10 cellular contexts compared by ENCODE assay signal in genomic region chr11:48002565-48002964, GRCh38. TPM values are rescaled to one million over a fixed set of nuclear protein-coding genes. Genes with fewer than 3 reads are reported as not detected.
A peak's percentile ranks its signal among the peaks of the same experiment; 100 is the strongest.
DNase-seq lines count a peak whose midpoint lies in the region; ATAC-seq, FAIRE-seq and TF ChIP-seq lines count a peak whose summit lies in the region.
"Had no signal": no experiment of that assay in that cellular context is flagged by ENCODE, and none has a peak within 500 bp of the region (broad histone marks: within the 10 kb centered on the region; RNA-seq: fewer than 3 reads in every experiment).

No MANE protein-coding gene starts in this region.

- TF ChIP-seq EP300 in GM12878 (IDR thresholded peaks at IDR 0.05; ENCODE audit: borderline replicate concordance in 1 of 2, control insufficient read depth in 1 of 2, low read depth in 2 of 2, low read length in 2 of 2): no peak

- peak overlapping the region; percentile 66 for H3K4me3 Mint-ChIP-seq in activated T-cell treated with anti-CD3 and anti-CD28 coated beads, Interleukin-2, amount 50 U/mL, for 24 hours
- H3K4me3 Mint-ChIP-seq in stimulated activated naive B cell treated with anti-CD40 and anti-IgM and Interleukin-4, amounts not matched to agents 10 μg/mL and 1 μg/mL and 100 μg/mL, for 72 hours: peak overlapping the region; percentile 31 to 53

- RAD21 ChIA-PET in GM12878 (lab: Charles Lee; ENCODE audit: unreplicated experiment): no interaction called here

- intact Hi-C loops in GM12878 (cut with micrococcal nuclease; ENCODE audit: unreplicated experiment): loop anchor here (10.0 kb wide), 1 partner anchor 148 kb away; no protein-coding TSS in a partner anchor

- WGBS in GM12878 (ENCODE audit: insufficient coverage, insufficient replicate concordance, low lambda C conversion rate, missing lambda C conversion rate): 92% methylated on average over 4 of the region's 4 CpGs

- no peaks in the 10 kb centered on the region for H4K20me1 ChIP-seq in GM12878 (ENCODE audit: control insufficient read depth, insufficient read depth)

- peak overlapping the region; percentile 97 for H3K27ac Mint-ChIP-seq in activated T-cell treated with anti-CD3 and anti-CD28 coated beads, Interleukin-2, amount 50 U/mL, for 24 hours
- H3K27ac Mint-ChIP-seq in stimulated activated naive B cell treated with anti-CD40 and anti-IgM and Interleukin-4, amounts not matched to agents 10 μg/mL and 1 μg/mL and 100 μg/mL, for 72 hours: peak overlapping the region; percentile 86

- ATAC-seq in GM12878: no peak
- no peak for ATAC-seq in stimulated activated naive B cell treated with anti-CD40 and anti-IgM and Interleukin-4, amounts not matched to agents 10 μg/mL and 1 μg/mL and 100 μg/mL, for 72 hours (replicated peaks)
- ATAC-seq in HG02763 (IDR thresholded peaks at IDR 0.05; ENCODE audit: unreplicated experiment): no peak

- H3K4me3 ChIP-seq in GM12878: no peak overlapping the region

- no peak overlapping the region for H3K4me2 ChIP-seq in GM12878 (ENCODE audit: control insufficient read depth, insufficient read depth)

- H3K36me3 Mint-ChIP-seq in activated T-cell treated with anti-CD3 and anti-CD28 coated beads, Interleukin-2, amount 50 U/mL, for 24 hours (ENCODE audit: low read depth): peaks cover 9% of the 10 kb centered on the region
- no peaks in the 10 kb centered on the region for H3K36me3 Mint-ChIP-seq in stimulated activated naive B cell treated with anti-CD40 and anti-IgM and Interleukin-4, amounts not matched to agents 10 μg/mL and 1 μg/mL and 100 μg/mL, for 72 hours

- no peaks in the 10 kb centered on the region for H3K27me3 ChIP-seq in GM12878 (replicated peaks in 1 of 2; ENCODE audit: control insufficient read depth in 2 of 2, insufficient read depth in 2 of 2, low read length in 1 of 2)

- in situ Hi-C loops in GM12878 (cut with MboI): no loop called here

- no peak for TF ChIP-seq RAD21 in GM12878 (IDR thresholded peaks at IDR 0.05; ENCODE audit: insufficient read depth, low read depth, low read length)

- no peak overlapping the region for H2AFZ ChIP-seq in GM12878 (ENCODE audit: control insufficient read depth, low read depth, low read length)

- H3K27me3 Mint-ChIP-seq in activated T-cell treated with anti-CD3 and anti-CD28 coated beads, Interleukin-2, amount 50 U/mL, for 24 hours: no peaks in the 10 kb centered on the region
- no peaks in the 10 kb centered on the region for H3K27me3 Mint-ChIP-seq in stimulated activated naive B cell treated with anti-CD40 and anti-IgM and Interleukin-4, amounts not matched to agents 10 μg/mL and 1 μg/mL and 100 μg/mL, for 72 hours

- BruUV-seq in GM12878 (replicated peaks; lab: Mats Ljungman, UMichigan): no TSS peak

- DNase-seq in activated T-cell treated with anti-CD3 and anti-CD28 coated beads, Interleukin-2, amount 50 U/mL, for 24 hours: no peak
- DNase-seq in activated T-cell treated with anti-CD3 and anti-CD28 coated beads, Interleukin-2, amount 50 U/mL, for 1 hour: no peak
- DNase-seq in NCI-H524 (lab: John Stamatoyannopoulos, UW) (peak; percentile 56 to 74), GM12878 (ENCODE audit: low read depth, low spot score) (no peak), superior temporal gyrus (ENCODE audit: extremely low spot score) (no peak)
- DNase-seq in stimulated activated naive B cell treated with anti-CD40 and anti-IgM and Interleukin-4, amounts not matched to agents 10 μg/mL and 1 μg/mL and 100 μg/mL, for 72 hours: no peak
- no peak for DNase-seq in stimulated activated CD4-positive, alpha-beta T cell treated with anti-CD3 and anti-CD28 coated beads, Interleukin-2, amount 100 ng/mL, for 24 hours
- DNase-seq: NCI-H1436 had no signal

- CTCF ChIA-PET in GM12878 (lab: Yijun Ruan, JAX): no interaction called here

- no peak for FAIRE-seq in GM12878 (lab: Jason Lieb, UNC)
- FAIRE-seq: H1 had no signal

- H3K9ac ChIP-seq in GM12878 (ENCODE audit: control insufficient read depth, insufficient read depth, low read length): peak overlapping the region; percentile 45; the same call in 1 of the 2 replicates

- peak overlapping the region; percentile 73 for H3K27ac ChIP-seq in GM12878 (ENCODE audit: control insufficient read depth, insufficient read depth)

- H3K36me3 ChIP-seq in GM12878 (ENCODE audit: control insufficient read depth in 2 of 2, insufficient read depth in 2 of 2, low read length in 1 of 2): no peaks in the 10 kb centered on the region

- peaks cover 75% of the 10 kb centered on the region for H3K4me1 ChIP-seq in GM12878 (ENCODE audit: control insufficient read depth, insufficient read depth, low read length)

- no peaks in the 10 kb centered on the region for H3K9me3 ChIP-seq in GM12878 (replicated peaks; ENCODE audit: control insufficient read depth, insufficient read depth, low read length)

- POLR2A ChIA-PET in GM12878 (lab: Charles Lee): no interaction called here

- H3K4me1 Mint-ChIP-seq in activated T-cell treated with anti-CD3 and anti-CD28 coated beads, Interleukin-2, amount 50 U/mL, for 24 hours (ENCODE audit: low read depth): peaks cover 90% of the 10 kb centered on the region
- H3K4me1 Mint-ChIP-seq in stimulated activated naive B cell treated with anti-CD40 and anti-IgM and Interleukin-4, amounts not matched to agents 10 μg/mL and 1 μg/mL and 100 μg/mL, for 72 hours: peaks cover 50 to 84% of the 10 kb centered on the region in 2 donors

- SMC1A ChIA-PET in GM12878 (lab: Charles Lee; ENCODE audit: uncharacterized antibody, unreplicated experiment): interaction anchor here (1.5 to 2.9 kb wide), 2 partner anchors 41 to 105 kb away, joined by 4 to 10 read pairs; no protein-coding TSS in a partner anchor

- peaks cover 55% of the 10 kb centered on the region for H3K79me2 ChIP-seq in GM12878 (ENCODE audit: control insufficient read depth, insufficient read depth, low read length)

- no peak for TF ChIP-seq CTCF in GM12878 (IDR thresholded peaks at IDR 0.05 in 2 of 3, conservative IDR thresholded peaks at IDR 0.05 in 1 of 3; ENCODE audit: control insufficient read depth in 2 of 3, extremely low read depth in 1 of 3, insufficient read depth in 1 of 3, low read depth in 3 of 3, low read length in 3 of 3)

- H3K9me3 Mint-ChIP-seq in activated T-cell treated with anti-CD3 and anti-CD28 coated beads, Interleukin-2, amount 50 U/mL, for 24 hours: no peaks in the 10 kb centered on the region
- H3K9me3 Mint-ChIP-seq in stimulated activated naive B cell treated with anti-CD40 and anti-IgM and Interleukin-4, amounts not matched to agents 10 μg/mL and 1 μg/mL and 100 μg/mL, for 72 hours: no peaks in the 10 kb centered on the region

- TF ChIP-seq POLR2A in GM12878 (IDR thresholded peaks at IDR 0.05; ENCODE audit: low read depth, low read length): no peak

TF ChIP-seq in GM12878, 131 proteins besides CTCF, POLR2A, EP300 and RAD21 (continues in another document):
- no peak for TF ChIP-seq CREM (IDR thresholded peaks at IDR 0.05; ENCODE audit: low read depth)
- no peak for TF ChIP-seq EED (IDR thresholded peaks at IDR 0.05; ENCODE audit: low read depth)
- TF ChIP-seq MYB (IDR thresholded peaks at IDR 0.05; ENCODE audit: borderline replicate concordance, low read depth, low read length): no peak
- TF ChIP-seq CREB1 (IDR thresholded peaks at IDR 0.05; ENCODE audit: low read depth): no peak
- TF ChIP-seq YBX1 (IDR thresholded peaks at IDR 0.05): no peak
- no peak for TF ChIP-seq SREBF1 (IDR thresholded peaks at IDR 0.05; ENCODE audit: low read length)
- TF ChIP-seq IRF5 (IDR thresholded peaks at IDR 0.05; ENCODE audit: borderline replicate concordance): no peak
- no peak for TF ChIP-seq SPI1 (IDR thresholded peaks at IDR 0.05; ENCODE audit: borderline replicate concordance, insufficient read depth, low read depth, low read length)
- TF ChIP-seq SIN3A (IDR thresholded peaks at IDR 0.05; ENCODE audit: low read depth, low read length): no peak
- no peak for TF ChIP-seq ESRRA (IDR thresholded peaks at IDR 0.05; ENCODE audit: low read length)
- TF ChIP-seq HCFC1 (IDR thresholded peaks at IDR 0.05; ENCODE audit: low read length): no peak
- no peak for TF ChIP-seq BCL11A (IDR thresholded peaks at IDR 0.05; ENCODE audit: low read depth, low read length)
- no peak for TF ChIP-seq SRF (IDR thresholded peaks at IDR 0.05; ENCODE audit: low read depth in 2 of 2, low read length in 2 of 2)
- TF ChIP-seq SUZ12 (IDR thresholded peaks at IDR 0.05; ENCODE audit: unreplicated experiment): no peak
- TF ChIP-seq ZNF24 (IDR thresholded peaks at IDR 0.05): no peak
- no peak for TF ChIP-seq SREBF2 (IDR thresholded peaks at IDR 0.05; ENCODE audit: low read length)

RNA-seq across cellular contexts. Expression of gene PTPRJ, which starts 22.2 kb away (rescaled TPM):
- 26.1 and 28.1 TPM in 2 replicates for total RNA-seq in GM12878 (2013; cell fraction: nucleolus; rRNA removed)
- 10.3 and 11.6 TPM in 2 replicates for total RNA-seq in GM12878 (2014; rRNA removed)
- total RNA-seq in GM12878 (2014; rRNA removed; fragmentation: Illumina TruSeq; extraction: Trizol): 13.5 and 14.2 TPM in 2 replicates
- 21.0 and 22.4 TPM in 2 replicates for total RNA-seq in GM12878 (2021)
- polyA plus RNA-seq in GM12878 (2011; ENCODE audit: low read depth): 4.1 TPM
- polyA plus RNA-seq in GM12878 (2011; rRNA removed): 0.22 and 0.37 TPM in 2 replicates
- 0.10 and 0.15 TPM in 2 replicates for polyA plus RNA-seq in GM12878 (2011; cell fraction: cytosol; rRNA removed)
- 0.15 and 0.34 TPM in 2 replicates for polyA plus RNA-seq in GM12878 (2011; cell fraction: nucleus; rRNA removed)
- 5.8 and 6.2 TPM in 2 replicates for polyA plus RNA-seq in GM12878 (2012)
- 11.0 and 11.7 TPM in 2 replicates for polyA plus RNA-seq in GM12878 (2014; fragmentation: Illumina TruSeq; extraction: Trizol)
- polyA plus RNA-seq in GM12878 (2014; fragmentation: Nextera tagmentation; extraction: Ambion mirVana): under 1 TPM; 0.77 to 0.91 TPM
- 7.6 and 9.1 TPM in 2 replicates for polyA plus RNA-seq in GM12878 (2014; rRNA removed)
- polyA plus RNA-seq in GM12878 (2016; fragmentation: Nextera tagmentation; extraction: Ambion mirVana): 1 to 10 TPM; 2.1 to 5.6 TPM
- 0.15 TPM in 2 replicates for polyA minus RNA-seq in GM12878 (2011; rRNA and poly(A)+ RNA removed)
- 0.27 and 0.31 TPM in 2 replicates for polyA minus RNA-seq in GM12878 (2011; cell fraction: cytosol; rRNA and poly(A)+ RNA removed)
- under 0.01 and 0.19 TPM in 2 replicates for polyA minus RNA-seq in GM12878 (2011; cell fraction: nucleus; rRNA and poly(A)+ RNA removed)

Comparison
In these comparisons a context has a peak if more than half of its experiments do, and no peak if none do; other contexts are left out.
1. DNase-seq: peak in NCI-H524 (2 of 2); none in activated T-cell treated with anti-CD3 and anti-CD28 coated beads, Interleukin-2, amount 50 U/mL, for 24 hours (single experiment), activated T-cell treated with anti-CD3 and anti-CD28 coated beads, Interleukin-2, amount 50 U/mL, for 1 hour (single experiment), GM12878 (single experiment), stimulated activated naive B cell treated with anti-CD40 and anti-IgM and Interleukin-4, amounts not matched to agents 10 μg/mL and 1 μg/mL and 100 μg/mL, for 72 hours (single experiment), superior temporal gyrus (single experiment) and stimulated activated CD4-positive, alpha-beta T cell treated with anti-CD3 and anti-CD28 coated beads, Interleukin-2, amount 100 ng/mL, for 24 hours (0 of 2).